In genomic region chr2:15732341-15733077, GRCh38 we compare ENCODE assay signal across 11 cellular contexts.
DNase-seq lines count a peak whose midpoint lies in the region; ATAC-seq and TF ChIP-seq lines count a peak whose summit lies in the region.
"Had no signal": no experiment of that assay in that cellular context is flagged by ENCODE, and none has a peak within 500 bp of the region (broad histone marks: within the 10 kb centered on the region; RNA-seq: fewer than 3 reads in every experiment).

No MANE protein-coding gene starts in this region.

- ATAC-seq in GM18907 (IDR thresholded peaks at IDR 0.05; ENCODE audit: unreplicated experiment) (peak; percentile 96), HG02588 (IDR thresholded peaks at IDR 0.05; ENCODE audit: unreplicated experiment) (peak; percentile 96), HG03558 (IDR thresholded peaks at IDR 0.05; ENCODE audit: extremely low read depth, unreplicated experiment) (peak; percentile 94)

- H3K27ac Mint-ChIP-seq in nephron, result peak overlapping the region in 2 of 3 experiments; percentile 61 to 86

- no peaks in the 10 kb centered on the region for H3K9me3 Mint-ChIP-seq in nephron

- DNase-seq in NCI-H510A treated with DMSO at 0.1 percent for 48 hours (lab: John Stamatoyannopoulos, UW), result no peak
- DNase-seq in amniotic stem cell (lab: John Stamatoyannopoulos, UW), result no peak
- no peak for DNase-seq in NOMO-1 treated with DMSO at 0.1 percent for 48 hours (lab: John Stamatoyannopoulos, UW; ENCODE audit: unreplicated experiment)
- DNase-seq: activated naive CD4-positive, alpha-beta T cell treated with Interleukin-2 at 50 U/mL for 16 hours; mesendoderm; NCI-H1092; stimulated activated CD4-positive, alpha-beta T cell treated with anti-CD3 and anti-CD28 coated beads, Interleukin-1b, Interleukin-23, amount 100 ng/mL, for 48 hours had no signal

- peaks cover 18% of the 10 kb centered on the region for H3K27me3 Mint-ChIP-seq in nephron (ENCODE audit: low read depth)

- H3K4me1 Mint-ChIP-seq in nephron, result peaks cover 77% of the 10 kb centered on the region

- peak overlapping the region in 1 of 3 experiments; percentile 21 for H3K4me3 Mint-ChIP-seq in nephron

- no peak for TF ChIP-seq CTCF in nephron (IDR thresholded peaks at IDR 0.05; ENCODE audit: unreplicated experiment in 3 of 3)

- no peaks in the 10 kb centered on the region for H3K36me3 Mint-ChIP-seq in nephron (ENCODE audit: low read depth)
